Comparison of ENCODE assay signal across 8 cellular contexts in genomic region chr12:121888478-121889266, GRCh38. TPM values are rescaled to one million over a fixed set of nuclear protein-coding genes. Genes with fewer than 3 reads are reported as not detected.
DNase-seq lines count a peak whose midpoint lies in the region; TF ChIP-seq lines count a peak whose summit lies in the region.

Gene PSMD9 (plus strand): TSS chr12:121888790. CDS start chr12:121888857, 67 bp downstream.

- peaks cover 3% of the 10 kb centered on the region for H3K79me1 ChIP-seq in neuronal stem cell (ENCODE audit: low read depth, low read length)

- H3K4me1 ChIP-seq in neuronal stem cell (ENCODE audit: control insufficient read depth in 2 of 2, insufficient read depth in 1 of 2, low read depth in 1 of 2, low read length in 2 of 2): peaks cover 2 to 6% of the 10 kb centered on the region in 2 donors

- no peak within 1 kb of the TSS for H2AK5ac ChIP-seq in neuronal stem cell (ENCODE audit: low read depth, low read length)

- no peak within 1 kb of the TSS for H3K4ac ChIP-seq in neuronal stem cell (ENCODE audit: low read length)

- H3K4me3 ChIP-seq in GM06990 (replicated peaks; ENCODE audit: low read depth, low read length): peak within 1 kb of the TSS; percentile 89
- peak within 1 kb of the TSS; percentile 80 for H3K4me3 ChIP-seq in HFF-Myc (replicated peaks; ENCODE audit: low read depth, low read length)
- H3K4me3 ChIP-seq in neuronal stem cell (ENCODE audit: low read length in 2 of 2): peak within 1 kb of the TSS; percentile 82 to 91

- peak within 1 kb of the TSS; percentile 97 for H3K18ac ChIP-seq in neuronal stem cell (ENCODE audit: low read length)

- H2BK5ac ChIP-seq in neuronal stem cell (ENCODE audit: low read length): peak within 1 kb of the TSS; percentile 21

- in situ Hi-C loops in SK-MEL-5 (cut with HindIII; ENCODE audit: low pct_unique_long_range_greater_than_20kb, low sequenced_read_pairs): no loop called here

- no peak within 1 kb of the TSS for H3K14ac ChIP-seq in neuronal stem cell (ENCODE audit: low read length)

- no peaks in the 10 kb centered on the region for H3K9me3 ChIP-seq in neuronal stem cell (replicated peaks in 1 of 2; ENCODE audit: control insufficient read depth in 2 of 2, insufficient read depth in 1 of 2, low read depth in 1 of 2, low read length in 2 of 2)

- H3K23ac ChIP-seq in neuronal stem cell (ENCODE audit: low read depth, low read length, poor library complexity): peak within 1 kb of the TSS; percentile 83

- H3K36me3 ChIP-seq in GM06990 (ENCODE audit: control insufficient read depth, insufficient read depth, low read length): peaks cover 3% of the 10 kb centered on the region; the same call in 1 of the 2 replicates
- H3K36me3 ChIP-seq in neuronal stem cell (replicated peaks in 1 of 2; ENCODE audit: control insufficient read depth in 2 of 2, insufficient read depth in 2 of 2, low read length in 2 of 2): peaks cover 0 to 15% of the 10 kb centered on the region in 2 donors

- no peak within 1 kb of the TSS for H2BK15ac ChIP-seq in neuronal stem cell (ENCODE audit: low read length)

- H2BK120ac ChIP-seq in neuronal stem cell (ENCODE audit: low read depth, low read length): no peak within 1 kb of the TSS

- peak; percentile 91 for TF ChIP-seq CTCF in GM06990 (IDR thresholded peaks at IDR 0.05; ENCODE audit: insufficient read depth, low read length, poor library complexity, severe bottlenecking)
- TF ChIP-seq CTCF in HFF-Myc (IDR thresholded peaks at IDR 0.05; ENCODE audit: low read depth, low read length, missing control alignments): peak; percentile 78
- no peak for TF ChIP-seq CTCF in subcutaneous adipose tissue (IDR thresholded peaks at IDR 0.05; ENCODE audit: low read depth)

- H2BK12ac ChIP-seq in neuronal stem cell (ENCODE audit: low read length): no peak within 1 kb of the TSS

- whole genome bisulfite sequencing in neuronal stem cell (ENCODE audit: extremely low coverage in 2 of 2, insufficient read length in 2 of 2, insufficient replicate concordance in 1 of 2), 2 donors: no CpG with 5 or more reads among the region's 67 CpGs

- H4K91ac ChIP-seq in neuronal stem cell (ENCODE audit: low read depth, low read length, poor library complexity): no peak within 1 kb of the TSS

- peak within 1 kb of the TSS; percentile 88 for H3K27ac ChIP-seq in neuronal stem cell (replicated peaks; ENCODE audit: low read length)

- H2AFZ ChIP-seq in neuronal stem cell (ENCODE audit: low read length): peak within 1 kb of the TSS; percentile 94

- H3K27me3 ChIP-seq in GM06990 (replicated peaks; ENCODE audit: control insufficient read depth, insufficient read depth, low read length): no peaks in the 10 kb centered on the region
- no peaks in the 10 kb centered on the region for H3K27me3 ChIP-seq in neuronal stem cell (ENCODE audit: control insufficient read depth in 3 of 3, insufficient read depth in 3 of 3, low read depth in 1 of 3, low read length in 3 of 3)

- H4K8ac ChIP-seq in neuronal stem cell (ENCODE audit: low read depth, low read length): peak within 1 kb of the TSS; percentile 43

- H3K9ac ChIP-seq in neuronal stem cell (ENCODE audit: low read depth, low read length, poor library complexity): peak within 1 kb of the TSS; percentile 99

- H3K4me2 ChIP-seq in neuronal stem cell (ENCODE audit: insufficient read depth, low read length, poor library complexity, severe bottlenecking): peak within 1 kb of the TSS; percentile 75

- DNase-seq in GM06990 (ENCODE audit: extremely low read depth, insufficient read length) (peak; percentile 98), HFF-Myc (ENCODE audit: extremely low read depth, low read depth) (peak; percentile 93), MV-4-11 (lab: John Stamatoyannopoulos, UW) (peak; percentile 99), SK-MEL-5 (ENCODE audit: low read depth, low spot score) (peak; percentile 97), foreskin melanocyte (peak; percentile 95), neuronal stem cell (ENCODE audit: low spot score) (peak; percentile 93)
- peak; percentile 99 for DNase-seq in activated naive CD4-positive, alpha-beta T cell treated with Interleukin-2 at 50 U/mL for 16 hours

RNA-seq across cellular contexts. Expression of gene PSMD9, which starts in this region (rescaled TPM):
- 75.9 and 95.1 TPM in 2 replicates for total RNA-seq in SK-MEL-5 (2014; rRNA removed; shearing (Covaris generic))
- polyA plus RNA-seq in SK-MEL-5 (2015; cell fraction: cytosol; rRNA removed): 71.3 and 76.9 TPM in 2 replicates
- polyA plus RNA-seq in SK-MEL-5 (2015; cell fraction: nucleus; rRNA removed): 43.0 and 58.0 TPM in 2 replicates
- 28.5 TPM for polyA plus RNA-seq in neuronal stem cell (2013, experiment 1 of 2)
- 27.3 TPM for polyA plus RNA-seq in neuronal stem cell (2013, experiment 2 of 2)
- total RNA-seq in subcutaneous adipose tissue: 10 to 100 TPM; 31.1 to 92.7 (median 61.1) TPM

Comparison
In these comparisons a context has a peak if more than half of its experiments do, and no peak if none do; other contexts are left out.
1. Peak in every context shown above with its lines: DNase-seq, H3K4me3 ChIP-seq and H3K27ac ChIP-seq.